ENCODE assay signal across 7 cellular contexts in genomic region chr9:21993893-21994525, GRCh38. TPM values are rescaled to one million over a fixed set of nuclear protein-coding genes. Genes with fewer than 3 reads are reported as not detected.
DNase-seq lines count a peak whose midpoint lies in the region; ATAC-seq and TF ChIP-seq lines count a peak whose summit lies in the region.

Gene CDKN2A, minus strand, starts transcription at chr9:21994392.

- peaks cover 4% of the 10 kb centered on the region; the same call in 1 of the 2 replicates for H3K4me1 ChIP-seq in H9 (ENCODE audit: insufficient read depth, low read length)
- H3K4me1 ChIP-seq in mononuclear cell (ENCODE audit: insufficient read depth, low read length), result peaks cover 20% of the 10 kb centered on the region
- H3K4me1 ChIP-seq in vagina, result peaks cover 11% of the 10 kb centered on the region

- no peak within 1 kb of the TSS for H2BK15ac ChIP-seq in H9 (ENCODE audit: low read depth, low read length)

- no peak within 1 kb of the TSS for H3K27ac ChIP-seq in H9 (ENCODE audit: insufficient read length, low read depth, low read length)
- H3K27ac ChIP-seq in WERI-Rb-1, result peak within 1 kb of the TSS; percentile 87
- peak within 1 kb of the TSS; percentile 79 for H3K27ac ChIP-seq in vagina

- H4K20me1 ChIP-seq in H9 (ENCODE audit: control insufficient read depth, insufficient read depth, insufficient read length), result peaks cover 4% of the 10 kb centered on the region

- H2AFZ ChIP-seq in H9 (ENCODE audit: low read length), result no peak within 1 kb of the TSS

- no peak within 1 kb of the TSS for H2AK5ac ChIP-seq in H9 (ENCODE audit: insufficient read length, low read length)

- H3K79me1 ChIP-seq in H9 (ENCODE audit: insufficient read depth, low read depth, low read length, poor library complexity, severe bottlenecking), result no peaks in the 10 kb centered on the region

- no peak within 1 kb of the TSS for H3K4ac ChIP-seq in H9 (ENCODE audit: low read depth, low read length)

- H3K14ac ChIP-seq in H9 (ENCODE audit: insufficient read depth, low read length), result no peak within 1 kb of the TSS

- H4K8ac ChIP-seq in H9 (replicated peaks; ENCODE audit: insufficient read length, low read depth, low read length), result no peak within 1 kb of the TSS

- no peak within 1 kb of the TSS for H3K23ac ChIP-seq in H9 (ENCODE audit: insufficient read length, low read depth, low read length)

- H3K4me1 Mint-ChIP-seq in H9, result peaks cover 35 to 55% of the 10 kb centered on the region in 2 experiments
- peaks cover 18 to 20% of the 10 kb centered on the region in 2 donors for H3K4me1 Mint-ChIP-seq in effector memory CD8-positive, alpha-beta T cell (ENCODE audit: low read depth in 2 of 2)

- no peak within 1 kb of the TSS for H2BK120ac ChIP-seq in H9 (ENCODE audit: low read depth, low read length, poor library complexity, severe bottlenecking)

- H2BK5ac ChIP-seq in H9 (ENCODE audit: insufficient read length, low read length), result no peak within 1 kb of the TSS

- H3T11ph ChIP-seq in H9 (ENCODE audit: low read length), result no peak within 1 kb of the TSS

- no peak within 1 kb of the TSS for H2BK12ac ChIP-seq in H9 (ENCODE audit: insufficient read length, low read depth, low read length)

- no peak within 1 kb of the TSS for H3K27ac Mint-ChIP-seq in H9
- H3K27ac Mint-ChIP-seq in effector memory CD8-positive, alpha-beta T cell, result peak within 1 kb of the TSS; percentile 93 to 99

- H3K36me3 Mint-ChIP-seq in H9 (ENCODE audit: insufficient read depth in 1 of 3, low read depth in 3 of 3), result no peaks in the 10 kb centered on the region
- H3K36me3 Mint-ChIP-seq in effector memory CD8-positive, alpha-beta T cell (ENCODE audit: insufficient read depth), result peaks cover 34% of the 10 kb centered on the region

- no peak within 1 kb of the TSS for H3K18ac ChIP-seq in H9 (ENCODE audit: insufficient read length, low read depth, low read length)

- H3K27me3 ChIP-seq in H9 (ENCODE audit: insufficient read depth, low read length), result peaks cover 48% of the 10 kb centered on the region; the same call in 1 of the 2 replicates
- peaks cover 3% of the 10 kb centered on the region for H3K27me3 ChIP-seq in WERI-Rb-1 (ENCODE audit: insufficient read depth, low read depth, severe bottlenecking)
- H3K27me3 ChIP-seq in mononuclear cell (ENCODE audit: insufficient read depth, low read length), result peaks cover 64% of the 10 kb centered on the region
- H3K27me3 ChIP-seq in vagina, result no peaks in the 10 kb centered on the region

- H3K9ac ChIP-seq in H9 (ENCODE audit: extremely low read depth, insufficient read length, low read length), result no peak within 1 kb of the TSS

- H3K9me3 Mint-ChIP-seq in H9, result no peaks in the 10 kb centered on the region; a peak in 1 of 5 replicates
- H3K9me3 Mint-ChIP-seq in effector memory CD8-positive, alpha-beta T cell, result no peaks in the 10 kb centered on the region

- H3K4me3 Mint-ChIP-seq in H9, result peak within 1 kb of the TSS; percentile 67 to 82
- peak within 1 kb of the TSS; percentile 91 to 100 for H3K4me3 Mint-ChIP-seq in effector memory CD8-positive, alpha-beta T cell

- intact Hi-C loops in vagina (cut with DNase I), result no loop called here

- no CpG with 5 or more reads among the region's 52 CpGs for WGBS in H9 (ENCODE audit: extremely low coverage, insufficient read length, low lambda C conversion rate)

- H3K27me3 Mint-ChIP-seq in H9 (ENCODE audit: low read depth), result peaks cover 94% of the 10 kb centered on the region
- H3K27me3 Mint-ChIP-seq in effector memory CD8-positive, alpha-beta T cell, result peaks cover 0 to 10% of the 10 kb centered on the region in 2 donors

- peak within 1 kb of the TSS; percentile 90 for H3K4me3 ChIP-seq in WERI-Rb-1 (ENCODE audit: low read depth, low read length)
- peak within 1 kb of the TSS; percentile 95 for H3K4me3 ChIP-seq in mononuclear cell (ENCODE audit: low read length)
- H3K4me3 ChIP-seq in vagina, result peak within 1 kb of the TSS; percentile 72 to 84

- peak; percentile 60 for DNase-seq in H9
- DNase-seq in M059J (ENCODE audit: low read depth), result peak; percentile 80
- peak; percentile 84 for DNase-seq in WERI-Rb-1
- DNase-seq in effector memory CD8-positive, alpha-beta T cell, result peak; percentile 40 to 49 (median 49)
- DNase-seq in vagina (ENCODE audit: extremely low spot score in 2 of 2), result no peak

- no peak within 1 kb of the TSS for H3K56ac ChIP-seq in H9 (ENCODE audit: insufficient read length, low read depth, low read length)

- no peak within 1 kb of the TSS for H4K91ac ChIP-seq in H9 (ENCODE audit: insufficient read length, low read depth, low read length)

- peaks cover 9% of the 10 kb centered on the region for H3K36me3 ChIP-seq in WERI-Rb-1
- H3K36me3 ChIP-seq in vagina, result no peaks in the 10 kb centered on the region

- ATAC-seq in GM18498 (IDR thresholded peaks at IDR 0.05; ENCODE audit: unreplicated experiment), result peak; percentile 52
- ATAC-seq in effector memory CD8-positive, alpha-beta T cell (replicated peaks), result peak; percentile 53

- no peak for TF ChIP-seq CTCF in H9 (conservative IDR thresholded peaks at IDR 0.05)
- peak; percentile 38 for TF ChIP-seq CTCF in WERI-Rb-1 (IDR thresholded peaks at IDR 0.05; ENCODE audit: low read depth, low read length)
- TF ChIP-seq CTCF in vagina (IDR thresholded peaks at IDR 0.05), result no peak

- H3K23me2 ChIP-seq in H9 (ENCODE audit: insufficient read length, low read depth, low read length, poor library complexity, severe bottlenecking), result peaks cover 23% of the 10 kb centered on the region

- H4K5ac ChIP-seq in H9 (ENCODE audit: insufficient read length, low read depth, low read length), result no peak within 1 kb of the TSS

- no peak within 1 kb of the TSS for H2BK20ac ChIP-seq in H9 (ENCODE audit: low read depth, low read length, poor library complexity, severe bottlenecking)

- H3K4me2 ChIP-seq in H9 (ENCODE audit: insufficient read depth, insufficient read length, low read length), result peak within 1 kb of the TSS; percentile 87

- H3K79me2 ChIP-seq in H9 (ENCODE audit: insufficient read depth, low read length), result no peaks in the 10 kb centered on the region

- TF ChIP-seq POLR2A in vagina (IDR thresholded peaks at IDR 0.05), result no peak

- no peaks in the 10 kb centered on the region for H3K9me3 ChIP-seq in H9 (ENCODE audit: control insufficient read depth, low read depth, low read length)
- no peaks in the 10 kb centered on the region for H3K9me3 ChIP-seq in WERI-Rb-1 (ENCODE audit: severe bottlenecking)
- H3K9me3 ChIP-seq in mononuclear cell (ENCODE audit: low read depth, low read length), result no peaks in the 10 kb centered on the region
- H3K9me3 ChIP-seq in vagina, result no peaks in the 10 kb centered on the region

RNA-seq across cellular contexts. Expression of gene CDKN2A, which starts in this region (rescaled TPM):
- total RNA-seq in H9 (2021), result 0.35 TPM in 1 of 2 replicates, not detected in the other
- 594 and 597 TPM in 2 replicates for total RNA-seq in M059J (2014; rRNA removed; shearing (Covaris generic))
- total RNA-seq in mononuclear cell, result 1.2 TPM
- total RNA-seq in vagina, result 25.8 TPM

Comparison
In these comparisons a context has a peak if more than half of its experiments do, and no peak if none do; other contexts are left out.
1. RNA of gene CDKN2A (total RNA-seq): 594 to 597 TPM in M059J; 25.8 TPM in vagina (single experiment), 1.2 TPM in mononuclear cell (single experiment) and 0.35 TPM in H9; every median in the first group is over 10 times any median in the second.
2. Peak in DNase-seq and H3K4me2 ChIP-seq in H9; RNA of the gene not detected or under 1 TPM.
3. DNase-seq: peak in M059J (single experiment), WERI-Rb-1 (single experiment) and effector memory CD8-positive, alpha-beta T cell (3 of 3); none in vagina (0 of 2).
4. H3K27ac Mint-ChIP-seq: peak in effector memory CD8-positive, alpha-beta T cell (2 of 2); none in H9 (0 of 3).
5. Peak in every context shown above with its lines, with median percentiles within 50 percentile points of each other: H3K4me3 ChIP-seq.